ENCODE assay signal across 1 cellular context in genomic region chr3:21634112-21634511, GRCh38.
TF ChIP-seq lines count a peak whose summit lies in the region.

No MANE protein-coding gene starts in this region.

TF ChIP-seq in GM23338, 12 proteins besides CTCF, POLR2A, EP300 and RAD21 (continued from another document):
- TF ChIP-seq STAT1 (IDR thresholded peaks at IDR 0.05; ENCODE audit: unreplicated experiment) (no peak), ZNF114 (CRISPR knock-in tag; IDR thresholded peaks at IDR 0.05) (no peak), POLR2AphosphoS5 (IDR thresholded peaks at IDR 0.05; ENCODE audit: low read depth) (no peak), REST (IDR thresholded peaks at IDR 0.05; ENCODE audit: unreplicated experiment) (no peak), ZNF331 (CRISPR knock-in tag; IDR thresholded peaks at IDR 0.05; ENCODE audit: low read depth) (no peak)
TF ChIP-seq in GM23338: peak in this region for 0.
